Comparison of ENCODE assay signal across 23 cellular contexts in genomic region chr15:88613074-88613944, GRCh38. TPM values are rescaled to one million over a fixed set of nuclear protein-coding genes. Genes with fewer than 3 reads are reported as not detected.
DNase-seq lines count a peak whose midpoint lies in the region; ATAC-seq and TF ChIP-seq lines count a peak whose summit lies in the region.
"Had no signal": no experiment of that assay in that cellular context is flagged by ENCODE, and none has a peak within 500 bp of the region (broad histone marks: within the 10 kb centered on the region; RNA-seq: fewer than 3 reads in every experiment).

No MANE protein-coding gene starts in this region.

- H3K4me3 ChIP-seq in HEK293 (ENCODE audit: low read depth, low read length) = no peak overlapping the region
- no peak overlapping the region for H3K4me3 ChIP-seq in brain microvascular endothelial cell (ENCODE audit: low read depth, low read length)
- H3K4me3 ChIP-seq: ascending aorta, SK-N-MC, suprapubic skin had no signal

- in situ Hi-C loops in brain microvascular endothelial cell (cut with HindIII; ENCODE audit: low pct_ligation_motif_present, low sequenced_read_pairs) = no loop called here

- ATAC-seq in WTC11 (peak; percentile 65), GM21447 (IDR thresholded peaks at IDR 0.05; ENCODE audit: unreplicated experiment) (no peak), GM21423 (IDR thresholded peaks at IDR 0.05; ENCODE audit: unreplicated experiment) (no peak), GM18505 (IDR thresholded peaks at IDR 0.05; ENCODE audit: unreplicated experiment) (no peak)

- H3K27me3 Mint-ChIP-seq in WTC11 (ENCODE audit: low read depth) = peaks cover 54% of the 10 kb centered on the region

- POLR2A ChIA-PET in HEK293 (lab: Yijun Ruan, JAX) = interaction anchor here (1.3 kb wide), 1 partner anchor 146 kb away, joined by 4 read pairs; the partner anchor contains the start of genes MRPL46 and MRPS11
- POLR2A ChIA-PET in WTC11 (lab: Charles Lee) = interaction anchor here (0.6 to 1.3 kb wide), 2 partner anchors 124 to 157 kb away, joined by 3 read pairs; no protein-coding TSS in a partner anchor

- H3K27me3 ChIP-seq in brain microvascular endothelial cell (replicated peaks) = peaks cover 2% of the 10 kb centered on the region
- H3K27me3 ChIP-seq: ascending aorta had no signal

- CTCF ChIA-PET in HEK293 (lab: Yijun Ruan, JAX) = interaction anchor here (0.6 to 5.1 kb wide), 4 partner anchors 78 to 426 kb away, joined by 3 to 22 read pairs (median 8); partner anchors contain the start of genes MRPL46 and MRPS11
- CTCF ChIA-PET in WTC11 (lab: Charles Lee) = interaction anchor here (0.7 to 3.4 kb wide), 5 partner anchors 9 to 146 kb away, joined by 3 to 18 read pairs (median 8); partner anchors contain the start of genes MRPL46 and MRPS11

- peaks cover 86% of the 10 kb centered on the region for H3K4me1 Mint-ChIP-seq in WTC11

- no peaks in the 10 kb centered on the region for H3K36me3 Mint-ChIP-seq in WTC11

- DNase-seq in EL (peak; percentile 84), WTC11 (ENCODE audit: low spot score) (peak; percentile 77), kidney glomerular epithelial cell (lab: John Stamatoyannopoulos, UW) (peak; percentile 20), brain microvascular endothelial cell (no peak)
- DNase-seq: activated CD8-positive, alpha-beta memory T cell treated with anti-CD3 and anti-CD28 coated beads, Interleukin-2, amount 50 U/mL, for 4 hours; activated naive CD4-positive, alpha-beta T cell treated with Interleukin-2 at 50 U/mL for 16 hours; AML-193; cortex of kidney; midbrain; NCI-H2029; NCI-H510A; PC-3; right cardiac atrium; T-helper 9 cell had no signal

- no peaks in the 10 kb centered on the region for H3K9me3 ChIP-seq in HEK293 (ENCODE audit: control insufficient read depth, insufficient read depth, low read depth, low read length)
- H3K9me3 ChIP-seq: ascending aorta, neutrophil, suprapubic skin had no signal

- no peaks in the 10 kb centered on the region for H3K36me3 ChIP-seq in HEK293 (ENCODE audit: control insufficient read depth in 2 of 2, insufficient read depth in 1 of 2, low read length in 2 of 2)
- H3K36me3 ChIP-seq in brain microvascular endothelial cell (replicated peaks) = no peaks in the 10 kb centered on the region
- H3K36me3 ChIP-seq: ascending aorta, neutrophil, suprapubic skin had no signal

- no peak for TF ChIP-seq POLR2A in GM18505 (IDR thresholded peaks at IDR 0.05; ENCODE audit: borderline replicate concordance, extremely low read depth, insufficient read depth, insufficient read length)

- no peaks in the 10 kb centered on the region for H3K9me3 Mint-ChIP-seq in WTC11

- no peak for TF ChIP-seq CTCF in HEK293 (tag by site-specific recombination; IDR thresholded peaks at IDR 0.05)
- no peak for TF ChIP-seq CTCF in WTC11 (IDR thresholded peaks at IDR 0.05)
- no peak for TF ChIP-seq CTCF in brain microvascular endothelial cell (IDR thresholded peaks at IDR 0.05; ENCODE audit: low read depth, low read length, missing control alignments)

- H3K27ac Mint-ChIP-seq in WTC11 = peak overlapping the region; percentile 89

- H3K27ac ChIP-seq in HEK293 (ENCODE audit: extremely low read depth, low read depth, low read length) (no peak overlapping the region), brain microvascular endothelial cell (no peak overlapping the region)
- H3K27ac ChIP-seq: ascending aorta, epithelial cell of prostate, neutrophil, SK-N-MC, suprapubic skin had no signal

- H3K4me1 ChIP-seq in HEK293 (ENCODE audit: control insufficient read depth, insufficient read depth, low read length) = peaks cover under 1% of the 10 kb centered on the region; the same call in 1 of the 2 replicates
- H3K4me1 ChIP-seq: ascending aorta had no signal

- H3K4me3 Mint-ChIP-seq in WTC11 = peak overlapping the region; percentile 5

TF ChIP-seq in HEK293, 187 proteins besides CTCF, POLR2A, EP300 and RAD21:
- peak; percentile 77; the same call in 1 of the 2 replicates for TF ChIP-seq ZNF768 (tag by site-specific recombination; IDR thresholded peaks at IDR 0.05)
- TF ChIP-seq ZIC2 (tag by site-specific recombination; IDR thresholded peaks at IDR 0.05) = peak; percentile 19; the same call in 1 of the 2 replicates
- no peak for TF ChIP-seq ZNF404 (tag by site-specific recombination; IDR thresholded peaks at IDR 0.05)

TF ChIP-seq in WTC11, 78 proteins besides CTCF, POLR2A, EP300 and RAD21 (continues in another document):
- 0 out of 2 replicates have a peak, but pooled peaks have one; percentile 21 for TF ChIP-seq ZBTB43 (CRISPR knock-in tag; IDR thresholded peaks at IDR 0.05)
- TF ChIP-seq ZNF281 (CRISPR knock-in tag; IDR thresholded peaks at IDR 0.05) = peak; percentile 57; the same call in 1 of the 2 replicates
- TF ChIP-seq, protein P1, sequence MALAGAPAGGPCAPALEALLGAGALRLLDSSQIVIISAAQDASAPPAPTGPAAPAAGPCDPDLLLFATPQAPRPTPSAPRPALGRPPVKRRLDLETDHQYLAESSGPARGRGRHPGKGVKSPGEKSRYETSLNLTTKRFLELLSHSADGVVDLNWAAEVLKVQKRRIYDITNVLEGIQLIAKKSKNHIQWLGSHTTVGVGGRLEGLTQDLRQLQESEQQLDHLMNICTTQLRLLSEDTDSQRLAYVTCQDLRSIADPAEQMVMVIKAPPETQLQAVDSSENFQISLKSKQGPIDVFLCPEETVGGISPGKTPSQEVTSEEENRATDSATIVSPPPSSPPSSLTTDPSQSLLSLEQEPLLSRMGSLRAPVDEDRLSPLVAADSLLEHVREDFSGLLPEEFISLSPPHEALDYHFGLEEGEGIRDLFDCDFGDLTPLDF (CRISPR knock-in tag; IDR thresholded peaks at IDR 0.05) = no peak
- no peak for TF ChIP-seq CREM (CRISPR knock-in tag; IDR thresholded peaks at IDR 0.05)
- peak; percentile 78; the same call in 1 of the 2 replicates for TF ChIP-seq TEAD1 (CRISPR knock-in tag; IDR thresholded peaks at IDR 0.05)
- peak; percentile 76; the same call in 1 of the 2 replicates for TF ChIP-seq FOXP4 (CRISPR knock-in tag; IDR thresholded peaks at IDR 0.05)
- TF ChIP-seq PRRX2 (CRISPR knock-in tag; IDR thresholded peaks at IDR 0.05) = no peak
- TF ChIP-seq ZNF423 (CRISPR knock-in tag; IDR thresholded peaks at IDR 0.05) = peak; percentile 86
- TF ChIP-seq NR3C1 (CRISPR knock-in tag; conservative IDR thresholded peaks at IDR 0.05; ENCODE audit: low read depth) = no peak
- TF ChIP-seq FOXK1 (CRISPR knock-in tag; IDR thresholded peaks at IDR 0.05) = peak; percentile 30; the same call in 1 of the 2 replicates
- peak; percentile 81 for TF ChIP-seq GTF2I (CRISPR knock-in tag; conservative IDR thresholded peaks at IDR 0.05)
- TF ChIP-seq SP1 (CRISPR knock-in tag; conservative IDR thresholded peaks at IDR 0.05) = peak; percentile 63
- 0 out of 2 replicates have a peak, but pooled peaks have one; percentile 24 for TF ChIP-seq MYBL2 (CRISPR knock-in tag; IDR thresholded peaks at IDR 0.05)
- TF ChIP-seq NFE2L1 (CRISPR knock-in tag; IDR thresholded peaks at IDR 0.05) = peak; percentile 56; the same call in 1 of the 2 replicates

RNA-seq across cellular contexts. Expression of gene AEN, which starts 7.8 kb away (rescaled TPM):
- 118 to 183 TPM (median 125 TPM) in 3 replicates for total RNA-seq in WTC11 (2021)

RNA-seq across cellular contexts. Expression of gene ISG20, which starts 25.5 kb away (rescaled TPM):
- total RNA-seq in WTC11 (2021) = 3.8 to 5.6 TPM (median 4.5 TPM) in 3 replicates
